ENCODE assay signal across 1 cellular context in genomic region chr5:89452081-89452480, GRCh38.
TF ChIP-seq lines count a peak whose summit lies in the region.

No MANE protein-coding gene starts in this region.

TF ChIP-seq in GM12878, 131 proteins besides CTCF, POLR2A, EP300 and RAD21 (continued from another document):
- TF ChIP-seq TAF1 (IDR thresholded peaks at IDR 0.05; ENCODE audit: borderline replicate concordance, low read depth, low read length) (no peak), ZNF217 (IDR thresholded peaks at IDR 0.05) (no peak), STAT3 (IDR thresholded peaks at IDR 0.05; ENCODE audit: low read depth, low read length) (no peak), ZNF274 (IDR thresholded peaks at IDR 0.05; ENCODE audit: insufficient read depth, insufficient read length) (no peak), CEBPZ (IDR thresholded peaks at IDR 0.05; ENCODE audit: low read depth, low read length) (no peak)
